In genomic region chr3:150610785-150611184, GRCh38 we compare ENCODE assay signal across 21 cellular contexts. TPM values are rescaled to one million over a fixed set of nuclear protein-coding genes. Genes with fewer than 3 reads are reported as not detected.
DNase-seq lines count a peak whose midpoint lies in the region; ATAC-seq, FAIRE-seq and TF ChIP-seq lines count a peak whose summit lies in the region.
"Had no signal": no experiment of that assay in that cellular context is flagged by ENCODE, and none has a peak within 500 bp of the region (broad histone marks: within the 10 kb centered on the region; RNA-seq: fewer than 3 reads in every experiment).

No MANE protein-coding gene starts in this region.

- peaks cover 79% of the 10 kb centered on the region for H3K4me1 Mint-ChIP-seq in activated T-cell treated with anti-CD3 and anti-CD28 coated beads, Interleukin-2, amount 50 U/mL, for 72 hours (ENCODE audit: low read depth)
- peaks cover 78% of the 10 kb centered on the region for H3K4me1 Mint-ChIP-seq in activated T-cell treated with anti-CD3 and anti-CD28 coated beads, Interleukin-2, amount 50 U/mL, for 4 hours (ENCODE audit: low read depth)
- peaks cover 30% of the 10 kb centered on the region for H3K4me1 Mint-ChIP-seq in GM23338

- no peak overlapping the region for H2AFZ ChIP-seq in GM23338

- peak overlapping the region in 1 of 2 donors; percentile 80 for H3K4me3 Mint-ChIP-seq in activated T-cell treated with anti-CD3 and anti-CD28 coated beads, Interleukin-2, amount 50 U/mL, for 72 hours
- no peak overlapping the region for H3K4me3 Mint-ChIP-seq in activated T-cell treated with anti-CD3 and anti-CD28 coated beads, Interleukin-2, amount 50 U/mL, for 4 hours
- H3K4me3 Mint-ChIP-seq in GM23338: no peak overlapping the region
- H3K4me3 Mint-ChIP-seq: activated CD4-positive, alpha-beta T cell treated with anti-CD3 and anti-CD28 coated beads, Interleukin-2, amount 10 ng/mL, durations not matched to agents 7 days and 5 days had no signal

- no peaks in the 10 kb centered on the region for H3K36me3 ChIP-seq in kidney (ENCODE audit: control insufficient read depth in 1 of 2, insufficient read depth in 2 of 2, low read length in 2 of 2)
- H3K36me3 ChIP-seq in GM23338 (ENCODE audit: insufficient read depth): no peaks in the 10 kb centered on the region

- H3K9me3 ChIP-seq in kidney (ENCODE audit: control insufficient read depth in 1 of 2, low read length in 2 of 2): no peaks in the 10 kb centered on the region
- H3K9me3 ChIP-seq: left ventricle myocardium inferior, Peyer's patch, SK-N-SH, upper lobe of left lung had no signal

- H3K27ac Mint-ChIP-seq in activated T-cell treated with anti-CD3 and anti-CD28 coated beads, Interleukin-2, amount 50 U/mL, for 72 hours: peak overlapping the region; percentile 77
- H3K27ac Mint-ChIP-seq in GM23338: no peak overlapping the region
- H3K27ac Mint-ChIP-seq: progenitor cell of endocrine pancreas had no signal

- no peak for FAIRE-seq in kidney (lab: Jason Lieb, UNC)
- FAIRE-seq: bronchial epithelial cell had no signal

- H3K27ac ChIP-seq in kidney (ENCODE audit: low read depth in 2 of 2, low read length in 2 of 2): no peak overlapping the region
- no peak overlapping the region for H3K27ac ChIP-seq in GM23338 (ENCODE audit: low read depth)
- H3K27ac ChIP-seq: left ventricle myocardium inferior, Peyer's patch, upper lobe of left lung had no signal

- no peak overlapping the region for H3K4me2 ChIP-seq in GM23338
- H3K4me2 ChIP-seq: SK-N-SH had no signal

- no peaks in the 10 kb centered on the region for H3K9me2 ChIP-seq in GM23338 (ENCODE audit: insufficient read depth)
- H3K9me2 ChIP-seq: SK-N-SH had no signal

- TF ChIP-seq CTCF in kidney (IDR thresholded peaks at IDR 0.05; ENCODE audit: borderline replicate concordance, extremely low read depth, insufficient read depth): no peak
- TF ChIP-seq CTCF in GM23338 (conservative IDR thresholded peaks at IDR 0.05; ENCODE audit: low read depth in 2 of 2): no peak

- no peaks in the 10 kb centered on the region for H3F3A ChIP-seq in GM23338 (replicated peaks; ENCODE audit: low read depth)

- ATAC-seq in activated T-cell treated with anti-CD3 and anti-CD28 coated beads, Interleukin-2, amount 50 U/mL, for 72 hours (replicated peaks in 1 of 2): no peak
- ATAC-seq in activated T-cell treated with anti-CD3 and anti-CD28 coated beads, Interleukin-2, amount 50 U/mL, for 4 hours: no peak
- no peak for ATAC-seq in GM23338

- DNase-seq in activated T-cell treated with anti-CD3 and anti-CD28 coated beads, Interleukin-2, amount 50 U/mL, for 72 hours: no peak
- DNase-seq in activated T-cell treated with anti-CD3 and anti-CD28 coated beads, Interleukin-2, amount 50 U/mL, for 4 hours: no peak
- peak; percentile 46 for DNase-seq in amniotic epithelial cell (ENCODE audit: low read depth)
- DNase-seq in iris pigment epithelial cell (ENCODE audit: low read depth): peak; percentile 43
- no peak for DNase-seq in NCI-H1105 (lab: John Stamatoyannopoulos, UW)
- DNase-seq in T1000 (lab: John Stamatoyannopoulos, UW): no peak
- DNase-seq in kidney: no peak
- no peak for DNase-seq in GM23338 (ENCODE audit: low spot score)
- DNase-seq: activated CD4-positive, alpha-beta T cell treated with anti-CD3 and anti-CD28 coated beads, Interleukin-2, amount 10 ng/mL, durations not matched to agents 7 days and 5 days; effector CD4-positive, alpha-beta T cell; left ventricle myocardium inferior; naive B cell; NCI-H187; NCI-H510A treated with DMSO at 0.1 percent for 48 hours; Peyer's patch; SK-N-SH; stimulated activated naive CD4-positive, alpha-beta T cell treated with Interleukin-2 at 50 U/mL for 16 hours had no signal

- intact Hi-C loops in kidney (cut with DNase I): no loop called here

- H4K20me1 ChIP-seq in GM23338 (replicated peaks; ENCODE audit: insufficient read depth): 0 out of 2 replicates have a peak, but pooled peaks cover 13% of the 10 kb centered on the region

- H3K9me3 Mint-ChIP-seq in activated T-cell treated with anti-CD3 and anti-CD28 coated beads, Interleukin-2, amount 50 U/mL, for 72 hours: peaks cover 2% of the 10 kb centered on the region in 2 donors
- H3K9me3 Mint-ChIP-seq in activated T-cell treated with anti-CD3 and anti-CD28 coated beads, Interleukin-2, amount 50 U/mL, for 4 hours: no peaks in the 10 kb centered on the region
- H3K9me3 Mint-ChIP-seq in GM23338: no peaks in the 10 kb centered on the region; the same call in 2 of the 3 replicates
- H3K9me3 Mint-ChIP-seq: naive B cell had no signal

- H3K27me3 ChIP-seq in GM23338 (ENCODE audit: insufficient read depth): no peaks in the 10 kb centered on the region
- H3K27me3 ChIP-seq: Peyer's patch, upper lobe of left lung had no signal

- peaks cover 8 to 10% of the 10 kb centered on the region in 2 donors for H3K4me1 ChIP-seq in kidney (ENCODE audit: control insufficient read depth in 1 of 2, insufficient read depth in 1 of 2, low read depth in 1 of 2, low read length in 2 of 2)
- H3K4me1 ChIP-seq in GM23338 (ENCODE audit: insufficient read depth): peaks cover 19% of the 10 kb centered on the region

- H3K9ac ChIP-seq in kidney (ENCODE audit: low read length in 2 of 2): no peak overlapping the region
- H3K9ac ChIP-seq: SK-N-SH had no signal

- no peaks in the 10 kb centered on the region for H3K27me3 Mint-ChIP-seq in activated T-cell treated with anti-CD3 and anti-CD28 coated beads, Interleukin-2, amount 50 U/mL, for 72 hours (ENCODE audit: low read depth)
- H3K27me3 Mint-ChIP-seq in activated T-cell treated with anti-CD3 and anti-CD28 coated beads, Interleukin-2, amount 50 U/mL, for 4 hours (ENCODE audit: low read depth): no peaks in the 10 kb centered on the region
- peaks cover 2% of the 10 kb centered on the region for H3K27me3 Mint-ChIP-seq in GM23338 (ENCODE audit: insufficient read depth, low read depth, poor library complexity)
- H3K27me3 Mint-ChIP-seq: activated CD4-positive, alpha-beta T cell treated with anti-CD3 and anti-CD28 coated beads, Interleukin-2, amount 10 ng/mL, durations not matched to agents 7 days and 5 days; activated naive CD8-positive, alpha-beta T cell; naive B cell; progenitor cell of endocrine pancreas had no signal

- H3K4me3 ChIP-seq in kidney (ENCODE audit: low read length in 2 of 2) (no peak overlapping the region), GM23338 (no peak overlapping the region)
- H3K4me3 ChIP-seq: left ventricle myocardium inferior, Peyer's patch, upper lobe of left lung had no signal

- peaks cover 10 to 38% of the 10 kb centered on the region in 2 donors for H3K36me3 Mint-ChIP-seq in activated T-cell treated with anti-CD3 and anti-CD28 coated beads, Interleukin-2, amount 50 U/mL, for 72 hours (ENCODE audit: insufficient read depth in 2 of 2)
- peaks cover 45% of the 10 kb centered on the region for H3K36me3 Mint-ChIP-seq in activated T-cell treated with anti-CD3 and anti-CD28 coated beads, Interleukin-2, amount 50 U/mL, for 4 hours (ENCODE audit: insufficient read depth)
- peaks cover 59% of the 10 kb centered on the region for H3K36me3 Mint-ChIP-seq in GM23338 (ENCODE audit: low read depth)

- peaks cover 94% of the 10 kb centered on the region for H3K79me2 ChIP-seq in GM23338 (replicated peaks; ENCODE audit: insufficient read depth)

TF ChIP-seq in GM23338, 12 proteins besides CTCF, POLR2A, EP300 and RAD21:
- TF ChIP-seq JUNB (IDR thresholded peaks at IDR 0.05; ENCODE audit: unreplicated experiment): no peak
- no peak for TF ChIP-seq STAT1 (IDR thresholded peaks at IDR 0.05; ENCODE audit: unreplicated experiment)
TF ChIP-seq in GM23338: peak in this region for 0.

RNA-seq across cellular contexts. Expression of gene SELENOT, which starts 7.7 kb away (rescaled TPM):
- 100 to 1,000 TPM in 1 of 2 donors, 10 to 100 TPM in 1; 95.9 to 104 TPM for total RNA-seq in activated T-cell treated with anti-CD3 and anti-CD28 coated beads, Interleukin-2, amount 50 U/mL, for 72 hours
- 100 to 1,000 TPM; 158 to 164 (median 162) TPM for total RNA-seq in activated T-cell treated with anti-CD3 and anti-CD28 coated beads, Interleukin-2, amount 50 U/mL, for 4 hours
- total RNA-seq in kidney: 116 TPM
- polyA plus RNA-seq in kidney (ENCODE audit: insufficient read depth, low read depth, low replicate concordance) (120 TPM), GM23338 (2016; fragmentation: Nextera tagmentation; extraction: Ambion mirVana) (51.3 and 61.3 TPM in 2 replicates)
- total RNA-seq in GM23338 (2014; rRNA removed; shearing (Covaris generic)): 56.1 and 61.9 TPM in 2 replicates

Comparison
In these comparisons a context has a peak if more than half of its experiments do, and no peak if none do; other contexts are left out.
1. DNase-seq: peak in amniotic epithelial cell (single experiment) and iris pigment epithelial cell (single experiment); none in activated T-cell treated with anti-CD3 and anti-CD28 coated beads, Interleukin-2, amount 50 U/mL, for 72 hours (0 of 2), activated T-cell treated with anti-CD3 and anti-CD28 coated beads, Interleukin-2, amount 50 U/mL, for 4 hours (single experiment), NCI-H1105 (single experiment), T1000 (single experiment), kidney (single experiment) and GM23338 (single experiment).